8 cellular contexts compared by ENCODE assay signal in the genomic region with DNA sequence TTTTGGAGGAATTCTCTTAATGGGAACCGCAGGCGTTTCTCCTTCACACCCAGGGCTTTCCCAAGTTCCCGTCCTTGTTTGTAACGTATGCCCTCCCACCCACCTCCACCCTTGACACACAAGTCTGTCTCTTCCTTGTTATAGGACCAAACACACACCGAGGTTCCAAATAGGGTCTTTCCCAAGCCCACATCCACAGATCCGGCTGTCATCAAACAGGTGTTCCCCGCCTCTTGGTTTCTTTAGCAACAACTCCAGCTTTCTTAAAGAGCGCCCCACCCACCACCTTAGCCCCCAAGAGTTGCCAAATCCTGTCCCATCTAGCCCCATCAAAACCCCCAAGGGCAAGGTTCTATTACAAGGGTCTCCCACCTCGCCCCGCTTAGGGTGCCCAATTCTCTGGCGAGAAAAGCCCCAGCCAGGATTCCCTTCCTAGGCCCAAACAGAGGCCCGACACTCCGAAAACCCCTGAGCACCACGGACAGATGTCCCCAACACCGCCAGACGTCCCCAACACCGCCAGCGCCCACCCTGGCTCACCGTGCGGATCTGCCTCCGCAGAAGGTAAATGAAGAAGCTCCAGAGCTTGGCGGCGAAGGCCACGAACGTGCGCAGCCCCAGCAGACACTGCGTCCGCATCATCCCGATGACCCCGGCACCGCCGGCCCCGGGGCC. TPM values are rescaled to one million over a fixed set of nuclear protein-coding genes. Genes with fewer than 3 reads are reported as not detected.
A peak's percentile ranks its signal among the peaks of the same experiment; 100 is the strongest.
DNase-seq lines count a peak whose midpoint lies in the region; ATAC-seq and TF ChIP-seq lines count a peak whose summit lies in the region.

No MANE protein-coding gene starts in this region.

- no peak for TF ChIP-seq POLR2A in lower leg skin (IDR thresholded peaks at IDR 0.05)
- no peak for TF ChIP-seq POLR2A in upper lobe of left lung (IDR thresholded peaks at IDR 0.05)

- H3K4me1 ChIP-seq in upper lobe of left lung: peaks cover 31 to 37% (median 33%) of the 10 kb centered on the region in 4 donors

- H3K27me3 ChIP-seq in upper lobe of left lung: no peaks in the 10 kb centered on the region

- no peak for TF ChIP-seq CTCF in astrocyte of the spinal cord (IDR thresholded peaks at IDR 0.05; ENCODE audit: low read depth, low read length)
- no peak for TF ChIP-seq CTCF in lower leg skin (IDR thresholded peaks at IDR 0.05)
- TF ChIP-seq CTCF in upper lobe of left lung (IDR thresholded peaks at IDR 0.05): no peak

- no peak for ATAC-seq in upper lobe of left lung (ENCODE audit: low FRiP score in 2 of 2)

- in situ Hi-C loops in astrocyte of the spinal cord (cut with HindIII; ENCODE audit: low sequenced_read_pairs): no loop called here

- peak; percentile 71 for DNase-seq in activated effector memory CD4-positive, alpha-beta T cell treated with anti-CD3 and anti-CD28 coated beads, Interleukin-2, amount 50 U/mL, for 16 hours
- DNase-seq in activated effector memory CD4-positive, alpha-beta T cell treated with Interleukin-2 at 50 U/mL for 16 hours: no peak
- DNase-seq in astrocyte of the spinal cord (ENCODE audit: low read depth, low spot score) (no peak), lower leg skin (ENCODE audit: low spot score in 2 of 2) (peak in 1 of 2 donors; percentile 92), upper lobe of left lung (peak in 1 of 2 donors; percentile 48), GM19240 (ENCODE audit: insufficient read length, low spot score) (no peak), NCI-H446 (lab: John Stamatoyannopoulos, UW) (no peak)
- DNase-seq in stimulated activated CD4-positive, alpha-beta T cell treated with anti-CD3 and anti-CD28 coated beads, Interleukin-2, amount 100 ng/mL, for 48 hours: no peak

- TF ChIP-seq EP300 in upper lobe of left lung (IDR thresholded peaks at IDR 0.05): no peak

- peak overlapping the region; percentile 97 to 100 (median 99) for H3K27ac ChIP-seq in upper lobe of left lung

- H3K9me3 ChIP-seq in upper lobe of left lung: no peaks in the 10 kb centered on the region

- WGBS in lower leg skin, 2 donors: 2 to 3% methylated on average over 13 to 29 of the region's 33 CpGs
- 2 to 4% methylated on average over 11 to 27 of the region's 33 CpGs for WGBS in upper lobe of left lung, 2 donors

- peak overlapping the region; percentile 82 for H3K4me3 ChIP-seq in astrocyte of the spinal cord (ENCODE audit: low read depth, low read length)
- H3K4me3 ChIP-seq in lower leg skin (ENCODE audit: low read depth, poor library complexity, severe bottlenecking): peak overlapping the region; percentile 91
- H3K4me3 ChIP-seq in upper lobe of left lung: peak overlapping the region; percentile 92 to 100 (median 97)

- intact Hi-C loops in lower leg skin (cut with DNase I; ENCODE audit: low total_unique reads): no loop called here

- peaks cover 5 to 32% (median 27%) of the 10 kb centered on the region in 4 donors for H3K36me3 ChIP-seq in upper lobe of left lung

RNA-seq across cellular contexts. Expression of a gene that starts 0.7 kb away (rescaled TPM):
- 10 to 100 TPM; 55.3 to 79.2 (median 70.4) TPM for total RNA-seq in lower leg skin
- 100 to 1,000 TPM in 2 of 6 donors, 10 to 100 TPM in 4; 62.9 to 139 (median 75.0) TPM for total RNA-seq in upper lobe of left lung

RNA-seq across cellular contexts. Expression of a gene that starts 1.2 kb away (rescaled TPM):
- total RNA-seq in lower leg skin: 10 to 100 TPM; 10.8 to 20.6 (median 17.1) TPM
- 10 to 100 TPM in 5 of 6 donors, 1 to 10 TPM in 1; 5.2 to 36.3 (median 21.0) TPM for total RNA-seq in upper lobe of left lung

RNA-seq across cellular contexts. Expression of a gene that starts 8.5 kb away (rescaled TPM):
- total RNA-seq in lower leg skin (100 to 1,000 TPM; 253 to 667 (median 538) TPM), upper lobe of left lung (100 to 1,000 TPM; 381 to 631 (median 601) TPM)

RNA-seq across cellular contexts. Expression of a gene that starts 11.5 kb away (rescaled TPM):
- total RNA-seq in lower leg skin (10 to 100 TPM in 3 of 4 donors, 1 to 10 TPM in 1; 6.7 to 25.6 (median 14.4) TPM), upper lobe of left lung (100 to 1,000 TPM in 5 of 6 donors, 10 to 100 TPM in 1; 57.6 to 201 (median 137) TPM)

RNA-seq across cellular contexts. Expression of a gene that starts 11.5 kb away (rescaled TPM):
- total RNA-seq in lower leg skin (10 to 100 TPM; 23.4 to 32.5 (median 27.9) TPM), upper lobe of left lung (10 to 100 TPM; 25.4 to 54.5 (median 31.2) TPM)
